Comparison of ENCODE assay signal across 1 cellular context in the genomic region with DNA sequence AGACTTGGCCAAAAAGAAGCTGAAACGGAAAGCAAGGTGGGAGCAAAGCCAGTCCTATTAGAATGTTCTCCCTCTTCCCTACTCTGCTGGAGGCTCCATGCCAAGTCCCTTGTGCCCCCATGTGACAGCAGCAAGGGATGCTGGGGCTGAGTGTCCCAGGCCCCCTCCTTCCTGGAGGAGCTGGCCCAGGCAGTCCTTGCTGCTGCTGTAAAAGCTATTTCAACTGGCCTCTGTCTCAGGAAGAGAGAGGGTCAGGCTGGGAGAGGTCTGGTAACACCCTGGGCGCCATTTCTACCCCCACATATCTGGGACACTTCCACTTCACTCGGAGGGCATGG.
TF ChIP-seq lines count a peak whose summit lies in the region.

No MANE protein-coding gene starts in this region.

TF ChIP-seq in HepG2, 621 proteins besides CTCF, POLR2A, EP300 and RAD21 (continues in another document):
- TF ChIP-seq, protein P1, sequence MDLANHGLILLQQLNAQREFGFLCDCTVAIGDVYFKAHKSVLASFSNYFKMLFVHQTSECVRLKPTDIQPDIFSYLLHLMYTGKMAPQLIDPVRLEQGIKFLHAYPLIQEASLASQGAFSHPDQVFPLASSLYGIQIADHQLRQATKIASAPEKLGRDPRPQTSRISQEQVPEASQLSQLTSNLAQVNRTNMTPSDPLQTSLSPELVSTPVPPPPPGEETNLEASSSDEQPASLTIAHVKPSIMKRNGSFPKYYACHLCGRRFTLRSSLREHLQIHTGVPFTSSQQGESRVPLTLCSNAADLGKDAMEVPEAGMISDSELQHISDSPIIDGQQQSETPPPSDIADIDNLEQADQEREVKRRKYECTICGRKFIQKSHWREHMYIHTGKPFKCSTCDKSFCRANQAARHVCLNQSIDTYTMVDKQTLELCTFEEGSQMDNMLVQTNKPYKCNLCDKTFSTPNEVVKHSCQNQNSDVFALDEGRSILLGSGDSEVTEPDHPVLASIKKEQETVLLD (CRISPR knock-in tag; IDR thresholded peaks at IDR 0.05; ENCODE audit: low read depth): no peak
- TF ChIP-seq TOPORS (CRISPR knock-in tag; IDR thresholded peaks at IDR 0.05) (peak; percentile 8; the same call in 1 of the 2 replicates), DNMT1 (CRISPR knock-in tag; IDR thresholded peaks at IDR 0.05) (no peak), HCFC1 (IDR thresholded peaks at IDR 0.05; ENCODE audit: low read depth, low read length) (no peak), FOXM1 (CRISPR knock-in tag; IDR thresholded peaks at IDR 0.05) (peak; percentile 1; the same call in 1 of the 2 replicates), SP1 (IDR thresholded peaks at IDR 0.05) (no peak), SP1 (CRISPR knock-in tag; IDR thresholded peaks at IDR 0.05) (0 out of 2 replicates have a peak, but pooled peaks have one; percentile 14), TP53 (CRISPR knock-in tag; conservative IDR thresholded peaks at IDR 0.05) (0 out of 2 replicates have a peak, but pooled peaks have one; percentile 38), ZNF709 (CRISPR knock-in tag; IDR thresholded peaks at IDR 0.05) (no peak), HNRNPL (IDR thresholded peaks at IDR 0.05; ENCODE audit: low read depth, low read length) (peak; percentile 46), BRD4 (CRISPR knock-in tag; IDR thresholded peaks at IDR 0.05) (0 out of 2 replicates have a peak, but pooled peaks have one; percentile 15), ZNF34 (CRISPR knock-in tag; IDR thresholded peaks at IDR 0.05; ENCODE audit: borderline replicate concordance) (no peak), CHD4 (IDR thresholded peaks at IDR 0.05; ENCODE audit: borderline replicate concordance, low read length) (no peak), NR1H2 (CRISPR knock-in tag; IDR thresholded peaks at IDR 0.05; ENCODE audit: borderline replicate concordance, low read depth) (no peak), ZNF20 (CRISPR knock-in tag; IDR thresholded peaks at IDR 0.05) (0 out of 2 replicates have a peak, but pooled peaks have one; percentile 14), ZBTB20 (CRISPR knock-in tag; IDR thresholded peaks at IDR 0.05; ENCODE audit: borderline replicate concordance, low read depth) (no peak), ZMYM4 (CRISPR knock-in tag; IDR thresholded peaks at IDR 0.05) (no peak), ARHGAP35 (CRISPR knock-in tag; IDR thresholded peaks at IDR 0.05; ENCODE audit: borderline replicate concordance) (0 out of 2 replicates have a peak, but pooled peaks have one; percentile 5), ZNF644 (CRISPR knock-in tag; IDR thresholded peaks at IDR 0.05; ENCODE audit: low read depth) (peak; percentile 10; the same call in 1 of the 2 replicates), ATM (IDR thresholded peaks at IDR 0.05; ENCODE audit: borderline replicate concordance) (no peak), ZNF343 (CRISPR knock-in tag; IDR thresholded peaks at IDR 0.05) (0 out of 2 replicates have a peak, but pooled peaks have one; percentile 21), ELF1 (CRISPR knock-in tag; IDR thresholded peaks at IDR 0.05) (0 out of 2 replicates have a peak, but pooled peaks have one; percentile 21), ZNF331 (CRISPR knock-in tag; IDR thresholded peaks at IDR 0.05) (no peak), ZBTB7A (CRISPR knock-in tag; IDR thresholded peaks at IDR 0.05) (peak; percentile 53; the same call in 1 of the 2 replicates), ZC3H4 (CRISPR knock-in tag; IDR thresholded peaks at IDR 0.05; ENCODE audit: borderline replicate concordance) (0 out of 2 replicates have a peak, but pooled peaks have one; percentile 67), ZNF747 (CRISPR knock-in tag; IDR thresholded peaks at IDR 0.05; ENCODE audit: borderline replicate concordance) (0 out of 2 replicates have a peak, but pooled peaks have one; percentile 6), NRL (CRISPR knock-in tag; IDR thresholded peaks at IDR 0.05; ENCODE audit: borderline replicate concordance) (peak; percentile 49; the same call in 1 of the 2 replicates), TBX2 (CRISPR knock-in tag; IDR thresholded peaks at IDR 0.05; ENCODE audit: borderline replicate concordance) (no peak), RBFOX2 (IDR thresholded peaks at IDR 0.05; ENCODE audit: low read depth, low read length) (no peak), ZNF878 (CRISPR knock-in tag; IDR thresholded peaks at IDR 0.05) (no peak), ZNF350 (CRISPR knock-in tag; IDR thresholded peaks at IDR 0.05; ENCODE audit: borderline replicate concordance, low read depth) (no peak), ZFP62 (CRISPR knock-in tag; IDR thresholded peaks at IDR 0.05) (no peak)
- TF ChIP-seq, protein P2, sequence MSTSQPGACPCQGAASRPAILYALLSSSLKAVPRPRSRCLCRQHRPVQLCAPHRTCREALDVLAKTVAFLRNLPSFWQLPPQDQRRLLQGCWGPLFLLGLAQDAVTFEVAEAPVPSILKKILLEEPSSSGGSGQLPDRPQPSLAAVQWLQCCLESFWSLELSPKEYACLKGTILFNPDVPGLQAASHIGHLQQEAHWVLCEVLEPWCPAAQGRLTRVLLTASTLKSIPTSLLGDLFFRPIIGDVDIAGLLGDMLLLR (CRISPR knock-in tag; IDR thresholded peaks at IDR 0.05): no peak
- TF ChIP-seq, protein P3, sequence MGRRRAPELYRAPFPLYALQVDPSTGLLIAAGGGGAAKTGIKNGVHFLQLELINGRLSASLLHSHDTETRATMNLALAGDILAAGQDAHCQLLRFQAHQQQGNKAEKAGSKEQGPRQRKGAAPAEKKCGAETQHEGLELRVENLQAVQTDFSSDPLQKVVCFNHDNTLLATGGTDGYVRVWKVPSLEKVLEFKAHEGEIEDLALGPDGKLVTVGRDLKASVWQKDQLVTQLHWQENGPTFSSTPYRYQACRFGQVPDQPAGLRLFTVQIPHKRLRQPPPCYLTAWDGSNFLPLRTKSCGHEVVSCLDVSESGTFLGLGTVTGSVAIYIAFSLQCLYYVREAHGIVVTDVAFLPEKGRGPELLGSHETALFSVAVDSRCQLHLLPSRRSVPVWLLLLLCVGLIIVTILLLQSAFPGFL (CRISPR knock-in tag; IDR thresholded peaks at IDR 0.05): peak; percentile 86; the same call in 1 of the 2 replicates
- TF ChIP-seq, protein P4, sequence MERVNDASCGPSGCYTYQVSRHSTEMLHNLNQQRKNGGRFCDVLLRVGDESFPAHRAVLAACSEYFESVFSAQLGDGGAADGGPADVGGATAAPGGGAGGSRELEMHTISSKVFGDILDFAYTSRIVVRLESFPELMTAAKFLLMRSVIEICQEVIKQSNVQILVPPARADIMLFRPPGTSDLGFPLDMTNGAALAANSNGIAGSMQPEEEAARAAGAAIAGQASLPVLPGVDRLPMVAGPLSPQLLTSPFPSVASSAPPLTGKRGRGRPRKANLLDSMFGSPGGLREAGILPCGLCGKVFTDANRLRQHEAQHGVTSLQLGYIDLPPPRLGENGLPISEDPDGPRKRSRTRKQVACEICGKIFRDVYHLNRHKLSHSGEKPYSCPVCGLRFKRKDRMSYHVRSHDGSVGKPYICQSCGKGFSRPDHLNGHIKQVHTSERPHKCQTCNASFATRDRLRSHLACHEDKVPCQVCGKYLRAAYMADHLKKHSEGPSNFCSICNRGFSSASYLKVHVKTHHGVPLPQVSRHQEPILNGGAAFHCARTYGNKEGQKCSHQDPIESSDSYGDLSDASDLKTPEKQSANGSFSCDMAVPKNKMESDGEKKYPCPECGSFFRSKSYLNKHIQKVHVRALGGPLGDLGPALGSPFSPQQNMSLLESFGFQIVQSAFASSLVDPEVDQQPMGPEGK (CRISPR knock-in tag; IDR thresholded peaks at IDR 0.05): peak; percentile 52
- TF ChIP-seq, protein P5, sequence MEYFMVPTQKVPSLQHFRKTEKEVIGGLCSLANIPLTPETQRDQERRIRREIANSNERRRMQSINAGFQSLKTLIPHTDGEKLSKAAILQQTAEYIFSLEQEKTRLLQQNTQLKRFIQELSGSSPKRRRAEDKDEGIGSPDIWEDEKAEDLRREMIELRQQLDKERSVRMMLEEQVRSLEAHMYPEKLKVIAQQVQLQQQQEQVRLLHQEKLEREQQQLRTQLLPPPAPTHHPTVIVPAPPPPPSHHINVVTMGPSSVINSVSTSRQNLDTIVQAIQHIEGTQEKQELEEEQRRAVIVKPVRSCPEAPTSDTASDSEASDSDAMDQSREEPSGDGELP (IDR thresholded peaks at IDR 0.05; ENCODE audit: borderline replicate concordance, low read depth): no peak
- TF ChIP-seq, protein P6, sequence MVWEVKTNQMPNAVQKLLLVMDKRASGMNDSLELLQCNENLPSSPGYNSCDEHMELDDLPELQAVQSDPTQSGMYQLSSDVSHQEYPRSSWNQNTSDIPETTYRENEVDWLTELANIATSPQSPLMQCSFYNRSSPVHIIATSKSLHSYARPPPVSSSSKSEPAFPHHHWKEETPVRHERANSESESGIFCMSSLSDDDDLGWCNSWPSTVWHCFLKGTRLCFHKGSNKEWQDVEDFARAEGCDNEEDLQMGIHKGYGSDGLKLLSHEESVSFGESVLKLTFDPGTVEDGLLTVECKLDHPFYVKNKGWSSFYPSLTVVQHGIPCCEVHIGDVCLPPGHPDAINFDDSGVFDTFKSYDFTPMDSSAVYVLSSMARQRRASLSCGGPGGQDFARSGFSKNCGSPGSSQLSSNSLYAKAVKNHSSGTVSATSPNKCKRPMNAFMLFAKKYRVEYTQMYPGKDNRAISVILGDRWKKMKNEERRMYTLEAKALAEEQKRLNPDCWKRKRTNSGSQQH (CRISPR knock-in tag; IDR thresholded peaks at IDR 0.05; ENCODE audit: low read depth): 0 out of 2 replicates have a peak, but pooled peaks have one; percentile 5
- TF ChIP-seq, protein P7, sequence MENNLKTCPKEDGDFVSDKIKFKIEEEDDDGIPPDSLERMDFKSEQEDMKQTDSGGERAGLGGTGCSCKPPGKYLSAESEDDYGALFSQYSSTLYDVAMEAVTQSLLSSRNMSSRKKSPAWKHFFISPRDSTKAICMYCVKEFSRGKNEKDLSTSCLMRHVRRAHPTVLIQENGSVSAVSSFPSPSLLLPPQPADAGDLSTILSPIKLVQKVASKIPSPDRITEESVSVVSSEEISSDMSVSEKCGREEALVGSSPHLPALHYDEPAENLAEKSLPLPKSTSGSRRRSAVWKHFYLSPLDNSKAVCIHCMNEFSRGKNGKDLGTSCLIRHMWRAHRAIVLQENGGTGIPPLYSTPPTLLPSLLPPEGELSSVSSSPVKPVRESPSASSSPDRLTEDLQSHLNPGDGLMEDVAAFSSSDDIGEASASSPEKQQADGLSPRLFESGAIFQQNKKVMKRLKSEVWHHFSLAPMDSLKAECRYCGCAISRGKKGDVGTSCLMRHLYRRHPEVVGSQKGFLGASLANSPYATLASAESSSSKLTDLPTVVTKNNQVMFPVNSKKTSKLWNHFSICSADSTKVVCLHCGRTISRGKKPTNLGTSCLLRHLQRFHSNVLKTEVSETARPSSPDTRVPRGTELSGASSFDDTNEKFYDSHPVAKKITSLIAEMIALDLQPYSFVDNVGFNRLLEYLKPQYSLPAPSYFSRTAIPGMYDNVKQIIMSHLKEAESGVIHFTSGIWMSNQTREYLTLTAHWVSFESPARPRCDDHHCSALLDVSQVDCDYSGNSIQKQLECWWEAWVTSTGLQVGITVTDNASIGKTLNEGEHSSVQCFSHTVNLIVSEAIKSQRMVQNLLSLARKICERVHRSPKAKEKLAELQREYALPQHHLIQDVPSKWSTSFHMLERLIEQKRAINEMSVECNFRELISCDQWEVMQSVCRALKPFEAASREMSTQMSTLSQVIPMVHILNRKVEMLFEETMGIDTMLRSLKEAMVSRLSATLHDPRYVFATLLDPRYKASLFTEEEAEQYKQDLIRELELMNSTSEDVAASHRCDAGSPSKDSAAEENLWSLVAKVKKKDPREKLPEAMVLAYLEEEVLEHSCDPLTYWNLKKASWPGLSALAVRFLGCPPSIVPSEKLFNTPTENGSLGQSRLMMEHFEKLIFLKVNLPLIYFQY (CRISPR knock-in tag; IDR thresholded peaks at IDR 0.05; ENCODE audit: borderline replicate concordance): no peak
- TF ChIP-seq, protein P8, sequence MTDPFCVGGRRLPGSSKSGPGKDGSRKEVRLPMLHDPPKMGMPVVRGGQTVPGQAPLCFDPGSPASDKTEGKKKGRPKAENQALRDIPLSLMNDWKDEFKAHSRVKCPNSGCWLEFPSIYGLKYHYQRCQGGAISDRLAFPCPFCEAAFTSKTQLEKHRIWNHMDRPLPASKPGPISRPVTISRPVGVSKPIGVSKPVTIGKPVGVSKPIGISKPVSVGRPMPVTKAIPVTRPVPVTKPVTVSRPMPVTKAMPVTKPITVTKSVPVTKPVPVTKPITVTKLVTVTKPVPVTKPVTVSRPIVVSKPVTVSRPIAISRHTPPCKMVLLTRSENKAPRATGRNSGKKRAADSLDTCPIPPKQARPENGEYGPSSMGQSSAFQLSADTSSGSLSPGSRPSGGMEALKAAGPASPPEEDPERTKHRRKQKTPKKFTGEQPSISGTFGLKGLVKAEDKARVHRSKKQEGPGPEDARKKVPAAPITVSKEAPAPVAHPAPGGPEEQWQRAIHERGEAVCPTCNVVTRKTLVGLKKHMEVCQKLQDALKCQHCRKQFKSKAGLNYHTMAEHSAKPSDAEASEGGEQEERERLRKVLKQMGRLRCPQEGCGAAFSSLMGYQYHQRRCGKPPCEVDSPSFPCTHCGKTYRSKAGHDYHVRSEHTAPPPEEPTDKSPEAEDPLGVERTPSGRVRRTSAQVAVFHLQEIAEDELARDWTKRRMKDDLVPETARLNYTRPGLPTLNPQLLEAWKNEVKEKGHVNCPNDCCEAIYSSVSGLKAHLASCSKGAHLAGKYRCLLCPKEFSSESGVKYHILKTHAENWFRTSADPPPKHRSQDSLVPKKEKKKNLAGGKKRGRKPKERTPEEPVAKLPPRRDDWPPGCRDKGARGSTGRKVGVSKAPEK (CRISPR knock-in tag; IDR thresholded peaks at IDR 0.05; ENCODE audit: borderline replicate concordance): no peak
- TF ChIP-seq, protein P9, sequence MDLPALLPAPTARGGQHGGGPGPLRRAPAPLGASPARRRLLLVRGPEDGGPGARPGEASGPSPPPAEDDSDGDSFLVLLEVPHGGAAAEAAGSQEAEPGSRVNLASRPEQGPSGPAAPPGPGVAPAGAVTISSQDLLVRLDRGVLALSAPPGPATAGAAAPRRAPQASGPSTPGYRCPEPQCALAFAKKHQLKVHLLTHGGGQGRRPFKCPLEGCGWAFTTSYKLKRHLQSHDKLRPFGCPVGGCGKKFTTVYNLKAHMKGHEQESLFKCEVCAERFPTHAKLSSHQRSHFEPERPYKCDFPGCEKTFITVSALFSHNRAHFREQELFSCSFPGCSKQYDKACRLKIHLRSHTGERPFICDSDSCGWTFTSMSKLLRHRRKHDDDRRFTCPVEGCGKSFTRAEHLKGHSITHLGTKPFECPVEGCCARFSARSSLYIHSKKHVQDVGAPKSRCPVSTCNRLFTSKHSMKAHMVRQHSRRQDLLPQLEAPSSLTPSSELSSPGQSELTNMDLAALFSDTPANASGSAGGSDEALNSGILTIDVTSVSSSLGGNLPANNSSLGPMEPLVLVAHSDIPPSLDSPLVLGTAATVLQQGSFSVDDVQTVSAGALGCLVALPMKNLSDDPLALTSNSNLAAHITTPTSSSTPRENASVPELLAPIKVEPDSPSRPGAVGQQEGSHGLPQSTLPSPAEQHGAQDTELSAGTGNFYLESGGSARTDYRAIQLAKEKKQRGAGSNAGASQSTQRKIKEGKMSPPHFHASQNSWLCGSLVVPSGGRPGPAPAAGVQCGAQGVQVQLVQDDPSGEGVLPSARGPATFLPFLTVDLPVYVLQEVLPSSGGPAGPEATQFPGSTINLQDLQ (CRISPR knock-in tag; IDR thresholded peaks at IDR 0.05): no peak
- TF ChIP-seq, protein P10, sequence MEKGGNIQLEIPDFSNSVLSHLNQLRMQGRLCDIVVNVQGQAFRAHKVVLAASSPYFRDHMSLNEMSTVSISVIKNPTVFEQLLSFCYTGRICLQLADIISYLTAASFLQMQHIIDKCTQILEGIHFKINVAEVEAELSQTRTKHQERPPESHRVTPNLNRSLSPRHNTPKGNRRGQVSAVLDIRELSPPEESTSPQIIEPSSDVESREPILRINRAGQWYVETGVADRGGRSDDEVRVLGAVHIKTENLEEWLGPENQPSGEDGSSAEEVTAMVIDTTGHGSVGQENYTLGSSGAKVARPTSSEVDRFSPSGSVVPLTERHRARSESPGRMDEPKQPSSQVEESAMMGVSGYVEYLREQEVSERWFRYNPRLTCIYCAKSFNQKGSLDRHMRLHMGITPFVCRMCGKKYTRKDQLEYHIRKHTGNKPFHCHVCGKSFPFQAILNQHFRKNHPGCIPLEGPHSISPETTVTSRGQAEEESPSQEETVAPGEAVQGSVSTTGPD (CRISPR knock-in tag; IDR thresholded peaks at IDR 0.05): no peak
